ENCODE assay signal across 8 cellular contexts in the genomic region with DNA sequence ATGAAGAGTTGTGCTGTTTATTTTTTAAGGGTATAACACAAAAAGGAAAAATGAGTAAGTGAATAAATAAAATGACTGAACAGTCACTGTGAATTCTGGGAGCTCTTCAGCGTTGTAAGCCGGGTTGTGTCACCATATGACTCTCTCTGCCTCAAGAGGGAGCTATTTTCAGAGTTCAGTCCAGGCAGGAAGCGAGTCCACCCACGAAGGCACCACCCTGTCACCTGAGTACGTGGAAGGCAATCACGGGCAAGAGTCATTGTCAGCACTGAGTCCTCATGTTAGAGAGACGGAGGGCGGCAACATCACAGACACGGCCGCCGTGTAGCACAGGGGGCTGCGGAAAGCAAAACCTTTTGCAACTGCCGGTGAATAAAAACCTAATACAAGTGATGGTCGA.
DNase-seq lines count a peak whose midpoint lies in the region; ATAC-seq and TF ChIP-seq lines count a peak whose summit lies in the region.

No MANE protein-coding gene starts in this region.

- TF ChIP-seq CTCF in GM12865 (IDR thresholded peaks at IDR 0.05; ENCODE audit: insufficient read depth, low read depth, low read length, missing control alignments) (peak; percentile 26), smooth muscle cell (IDR thresholded peaks at IDR 0.05; ENCODE audit: borderline replicate concordance, insufficient read depth, poor library complexity, severe bottlenecking) (peak; percentile 13)

- no peak overlapping the region for H3K27ac ChIP-seq in smooth muscle cell (ENCODE audit: low read depth)

- peaks cover 3% of the 10 kb centered on the region for H3F3A ChIP-seq in smooth muscle cell (ENCODE audit: low read depth)

- no peak overlapping the region for H3K9ac ChIP-seq in smooth muscle cell (ENCODE audit: low read depth)

- no peaks in the 10 kb centered on the region for H3K4me1 ChIP-seq in smooth muscle cell (ENCODE audit: low read depth)

- no peak overlapping the region for H3K4me2 ChIP-seq in smooth muscle cell

- H3K36me3 ChIP-seq in smooth muscle cell (ENCODE audit: low read depth) = no peaks in the 10 kb centered on the region

- H3K4me3 ChIP-seq in GM12865 (ENCODE audit: low read depth, low read length) (no peak overlapping the region), smooth muscle cell (no peak overlapping the region)

- no peaks in the 10 kb centered on the region for H3K9me3 ChIP-seq in smooth muscle cell (replicated peaks; ENCODE audit: low read depth)

- no peaks in the 10 kb centered on the region for H3K27me3 ChIP-seq in smooth muscle cell (ENCODE audit: low read depth)

- H3K79me2 ChIP-seq in smooth muscle cell (ENCODE audit: low read depth) = no peaks in the 10 kb centered on the region

- peak; percentile 18 for DNase-seq in GM12865 (ENCODE audit: low read depth)
- DNase-seq in NCI-H748 (lab: John Stamatoyannopoulos, UW; ENCODE audit: unreplicated experiment) = peak; percentile 46
- peak; percentile 3 for DNase-seq in activated naive CD4-positive, alpha-beta T cell treated with Interleukin-2 at 50 U/mL for 16 hours
- DNase-seq in smooth muscle cell (lab: John Stamatoyannopoulos, UW; ENCODE audit: unreplicated experiment) = no peak

- WGBS in smooth muscle cell (ENCODE audit: low lambda C conversion rate) = 64% methylated on average over 14 of the region's 14 CpGs

- no peak overlapping the region for H2AFZ ChIP-seq in smooth muscle cell (ENCODE audit: low read depth)

- no peaks in the 10 kb centered on the region for H4K20me1 ChIP-seq in smooth muscle cell (ENCODE audit: low read depth)

- ATAC-seq in GM21737 (IDR thresholded peaks at IDR 0.05; ENCODE audit: unreplicated experiment) (no peak), GM21381 (IDR thresholded peaks at IDR 0.05; ENCODE audit: unreplicated experiment) (no peak), GM19455 (IDR thresholded peaks at IDR 0.05; ENCODE audit: unreplicated experiment) (no peak), GM19452 (IDR thresholded peaks at IDR 0.05; ENCODE audit: unreplicated experiment) (no peak)
